Comparison of ENCODE assay signal across 8 cellular contexts in genomic region chr19:2782936-2783780, GRCh38. TPM values are rescaled to one million over a fixed set of nuclear protein-coding genes. Genes with fewer than 3 reads are reported as not detected.
DNase-seq lines count a peak whose midpoint lies in the region; ATAC-seq and TF ChIP-seq lines count a peak whose summit lies in the region.

Gene SGTA, minus strand, starts transcription at chr19:2783273. Its CDS starts 14,205 bp downstream, at chr19:2769068.

- peak within 1 kb of the TSS; percentile 55 to 97 (median 94) for H3K27ac ChIP-seq in spleen

- peaks cover 0 to 14% (median 0%) of the 10 kb centered on the region in 6 donors for H3K36me3 ChIP-seq in spleen

- peaks cover 37 to 94% (median 72%) of the 10 kb centered on the region in 6 donors for H3K4me1 ChIP-seq in spleen

- DNase-seq in AG10803 (ENCODE audit: low read depth), result peak; percentile 99
- peak; percentile 98 for DNase-seq in NCI-H345 treated with DMSO at 0.1 percent for 48 hours (lab: John Stamatoyannopoulos, UW; ENCODE audit: unreplicated experiment)
- peak; percentile 87 to 93 (median 90) for DNase-seq in activated CD4-positive, CD25-positive, alpha-beta regulatory T cell (lab: John Stamatoyannopoulos, UW)
- peak; percentile 96 for DNase-seq in central memory CD4-positive, alpha-beta T cell
- peak; percentile 99 for DNase-seq in inferior parietal cortex (ENCODE audit: extremely low spot score)
- DNase-seq in spleen, result peak; percentile 98

- intact Hi-C loops in spleen (cut with DNase I; ENCODE audit: low total_unique reads), result no loop called here

- H3K4me3 ChIP-seq in AG10803 (ENCODE audit: low read length) (peak within 1 kb of the TSS; percentile 97), spleen (peak within 1 kb of the TSS; percentile 74 to 91 (median 88))

- peak in 1 of 3 donors; percentile 38 for TF ChIP-seq POLR2A in spleen (IDR thresholded peaks at IDR 0.05)

- no peaks in the 10 kb centered on the region for H3K27me3 ChIP-seq in spleen (replicated peaks in 1 of 7)

- ATAC-seq in GM19023 (IDR thresholded peaks at IDR 0.05; ENCODE audit: unreplicated experiment), result peak; percentile 82
- ATAC-seq in HG03280 (IDR thresholded peaks at IDR 0.05; ENCODE audit: unreplicated experiment), result peak; percentile 73

- 1 to 2% (median 1%) methylated on average over 43 to 68 of the region's 68 CpGs for WGBS in spleen, 5 donors

- H3K9me3 ChIP-seq in spleen, result no peaks in the 10 kb centered on the region

- TF ChIP-seq CTCF in AG10803 (conservative IDR thresholded peaks at IDR 0.05; ENCODE audit: low read length) (peak; percentile 52), spleen (IDR thresholded peaks at IDR 0.05 in 8 of 11, conservative IDR thresholded peaks at IDR 0.05 in 3 of 11) (peak; percentile 44 to 83 (median 73))

RNA-seq across cellular contexts. Expression of gene SGTA, which starts in this region (rescaled TPM):
- total RNA-seq in spleen, result 10 to 100 TPM; 39.7 to 59.7 (median 46.5) TPM
- 10 to 100 TPM; 36.5 to 63.0 (median 40.0) TPM for polyA plus RNA-seq in spleen

Comparison
In these comparisons a context has a peak if more than half of its experiments do, and no peak if none do; other contexts are left out.
1. Peak in every context shown above with its lines: DNase-seq, ATAC-seq, H3K4me3 ChIP-seq and H3K27ac ChIP-seq.